ENCODE assay signal across 18 cellular contexts in genomic region chr18:37684590-37684989, GRCh38.
"Had no signal": no experiment of that assay in that cellular context is flagged by ENCODE, and none has a peak within 500 bp of the region (broad histone marks: within the 10 kb centered on the region; RNA-seq: fewer than 3 reads in every experiment).

No MANE protein-coding gene starts in this region.

- DNase-seq: activated CD4-positive, alpha-beta memory T cell treated with anti-CD3 and anti-CD28 coated beads for 36 hours; activated CD4-positive, alpha-beta T cell treated with anti-CD3 and anti-CD28 coated beads for 1 hour; activated gamma-delta T cell treated with Interleukin-2 at 50 U/mL for 16 hours; activated naive CD8-positive, alpha-beta T cell treated with anti-CD3 and anti-CD28 coated beads for 36 hours; activated T-cell treated with anti-CD3 and anti-CD28 coated beads, Interleukin-2, amount 50 U/mL, for 4 hours; aorta; esophagus squamous epithelium; foreskin fibroblast; left ventricle myocardium superior; mesenchymal stem cell; ovary; stimulated activated CD4-positive, alpha-beta T cell treated with anti-CD3 and anti-CD28 coated beads, Interleukin-4, amount 100 ng/mL, for 4 hours; stimulated activated naive CD8-positive, alpha-beta T cell treated with anti-CD3 and anti-CD28 coated beads, Interleukin-15, amount 100 ng/mL, for 72 hours; testis; upper lobe of right lung had no signal

- H3K27ac ChIP-seq: breast epithelium, esophagus squamous epithelium, ovary, testis, upper lobe of right lung had no signal

- H3K4me1 Mint-ChIP-seq: activated naive CD8-positive, alpha-beta T cell treated with anti-CD3 and anti-CD28 coated beads for 36 hours; nephron; stimulated activated naive CD8-positive, alpha-beta T cell treated with anti-CD3 and anti-CD28 coated beads, Interleukin-15, amount 100 ng/mL, for 72 hours had no signal

- H3K36me3 Mint-ChIP-seq: activated CD4-positive, alpha-beta memory T cell treated with anti-CD3 and anti-CD28 coated beads for 36 hours; activated naive CD8-positive, alpha-beta T cell treated with anti-CD3 and anti-CD28 coated beads for 36 hours had no signal

- H3K36me3 ChIP-seq: breast epithelium, esophagus squamous epithelium, ovary, upper lobe of right lung had no signal

- H3K9me3 Mint-ChIP-seq: activated CD4-positive, alpha-beta memory T cell treated with anti-CD3 and anti-CD28 coated beads for 36 hours; activated T-cell treated with anti-CD3 and anti-CD28 coated beads, Interleukin-2, amount 50 U/mL, for 4 hours; nephron had no signal

- H3K27me3 ChIP-seq: breast epithelium, esophagus squamous epithelium, ovary, testis, upper lobe of right lung had no signal

- H3K4me3 Mint-ChIP-seq: activated CD4-positive, alpha-beta memory T cell treated with anti-CD3 and anti-CD28 coated beads for 36 hours; activated naive CD8-positive, alpha-beta T cell treated with anti-CD3 and anti-CD28 coated beads for 36 hours; activated T-cell treated with anti-CD3 and anti-CD28 coated beads, Interleukin-2, amount 50 U/mL, for 4 hours; nephron; stimulated activated naive CD8-positive, alpha-beta T cell treated with anti-CD3 and anti-CD28 coated beads, Interleukin-15, amount 100 ng/mL, for 72 hours; T-helper 2 cell treated with Interferon-gamma antibody and Interleukin-4, amounts not matched to agents 5 μg/mL and 100 μg/mL, for 36 hours had no signal

- H3K4me1 ChIP-seq: breast epithelium, esophagus squamous epithelium, upper lobe of right lung had no signal

- H3K27ac Mint-ChIP-seq: activated CD4-positive, alpha-beta memory T cell treated with anti-CD3 and anti-CD28 coated beads for 36 hours; activated naive CD8-positive, alpha-beta T cell treated with anti-CD3 and anti-CD28 coated beads for 36 hours; nephron; stimulated activated naive CD8-positive, alpha-beta T cell treated with anti-CD3 and anti-CD28 coated beads, Interleukin-15, amount 100 ng/mL, for 72 hours; T-helper 2 cell treated with Interferon-gamma antibody and Interleukin-4, amounts not matched to agents 5 μg/mL and 100 μg/mL, for 36 hours had no signal

- H3K4me3 ChIP-seq: breast epithelium, esophagus squamous epithelium, ovary, testis, upper lobe of right lung had no signal

- H3K9me3 ChIP-seq: breast epithelium, esophagus squamous epithelium, ovary, testis, upper lobe of right lung had no signal

- ATAC-seq: activated T-cell treated with anti-CD3 and anti-CD28 coated beads, Interleukin-2, amount 50 U/mL, for 4 hours; left ventricle myocardium superior; stimulated activated naive CD8-positive, alpha-beta T cell treated with anti-CD3 and anti-CD28 coated beads, Interleukin-15, amount 100 ng/mL, for 72 hours; upper lobe of right lung had no signal
